In genomic region chr2:127811922-127812321, GRCh38 we compare ENCODE assay signal across 9 cellular contexts. TPM values are rescaled to one million over a fixed set of nuclear protein-coding genes. Genes with fewer than 3 reads are reported as not detected.
DNase-seq lines count a peak whose midpoint lies in the region; ATAC-seq and TF ChIP-seq lines count a peak whose summit lies in the region.
"Had no signal": no experiment of that assay in that cellular context is flagged by ENCODE, and none has a peak within 500 bp of the region (broad histone marks: within the 10 kb centered on the region; RNA-seq: fewer than 3 reads in every experiment).

No MANE protein-coding gene starts in this region.

- TF ChIP-seq CTCF in left ventricle myocardium inferior (IDR thresholded peaks at IDR 0.05; ENCODE audit: borderline replicate concordance) (no peak), type B pancreatic cell (conservative IDR thresholded peaks at IDR 0.05) (no peak)

- H3K27ac Mint-ChIP-seq in activated naive CD8-positive, alpha-beta T cell: peak overlapping the region; percentile 97
- peak overlapping the region; percentile 97 for H3K27ac Mint-ChIP-seq in memory B cell
- peak overlapping the region; percentile 100 for H3K27ac Mint-ChIP-seq in type B pancreatic cell

- no peak for ATAC-seq in Right ventricle myocardium inferior
- ATAC-seq in memory B cell (ENCODE audit: low read depth): no peak

- H3K4me3 Mint-ChIP-seq in activated naive CD8-positive, alpha-beta T cell: peak overlapping the region; percentile 95
- H3K4me3 Mint-ChIP-seq in memory B cell: peak overlapping the region; percentile 91
- H3K4me3 Mint-ChIP-seq in type B pancreatic cell: peak overlapping the region; percentile 99

- peaks cover 10% of the 10 kb centered on the region for H3K36me3 Mint-ChIP-seq in activated naive CD8-positive, alpha-beta T cell
- H3K36me3 Mint-ChIP-seq in memory B cell (no peaks in the 10 kb centered on the region), type B pancreatic cell (peaks cover 6% of the 10 kb centered on the region)

- H3K27ac ChIP-seq in left ventricle myocardium inferior (replicated peaks): peak overlapping the region; percentile 89

- H3K27me3 Mint-ChIP-seq in activated naive CD8-positive, alpha-beta T cell: no peaks in the 10 kb centered on the region
- H3K27me3 Mint-ChIP-seq in memory B cell (no peaks in the 10 kb centered on the region), type B pancreatic cell (peaks cover under 1% of the 10 kb centered on the region)

- H3K4me1 Mint-ChIP-seq in activated naive CD8-positive, alpha-beta T cell (ENCODE audit: low read depth): peaks cover 36% of the 10 kb centered on the region
- H3K4me1 Mint-ChIP-seq in memory B cell (peaks cover 24% of the 10 kb centered on the region), type B pancreatic cell (ENCODE audit: unreplicated experiment) (peaks cover 29% of the 10 kb centered on the region)

- DNase-seq in left ventricle myocardium inferior: no peak
- no peak for DNase-seq in Right ventricle myocardium inferior (ENCODE audit: missing footprints)
- DNase-seq in memory B cell (ENCODE audit: low spot score in 2 of 2): no peak
- DNase-seq in type B pancreatic cell (ENCODE audit: extremely low spot score, unreplicated experiment): no peak
- no peak for DNase-seq in kidney tubule cell (ENCODE audit: low spot score)
- DNase-seq in activated CD4-positive, CD25-positive, alpha-beta regulatory T cell (lab: John Stamatoyannopoulos, UW): no peak
- no peak for DNase-seq in HT-29 (ENCODE audit: low spot score)
- DNase-seq: NCI-H1048 had no signal

- no peaks in the 10 kb centered on the region for H3K36me3 ChIP-seq in left ventricle myocardium inferior

- no peaks in the 10 kb centered on the region for H3K27me3 ChIP-seq in left ventricle myocardium inferior (ENCODE audit: low read depth)

- peak overlapping the region; percentile 80 for H3K4me3 ChIP-seq in left ventricle myocardium inferior

- no peaks in the 10 kb centered on the region for H3K9me3 ChIP-seq in left ventricle myocardium inferior (replicated peaks)

- intact Hi-C loops in left ventricle myocardium inferior (cut with micrococcal nuclease) (no loop called here), Right ventricle myocardium inferior (cut with DNase I) (loop anchor here (2.0 to 5.0 kb wide), 2 partner anchors 90 to 111 kb away; partner anchors contain the start of gene SFT2D3)

- H3K4me1 ChIP-seq in left ventricle myocardium inferior: peaks cover 48% of the 10 kb centered on the region

- no peaks in the 10 kb centered on the region for H3K9me3 Mint-ChIP-seq in activated naive CD8-positive, alpha-beta T cell (ENCODE audit: low read depth)
- no peaks in the 10 kb centered on the region for H3K9me3 Mint-ChIP-seq in memory B cell
- no peaks in the 10 kb centered on the region for H3K9me3 Mint-ChIP-seq in type B pancreatic cell

RNA-seq across cellular contexts. Expression of gene WDR33, which starts 1.0 kb away (rescaled TPM):
- total RNA-seq in left ventricle myocardium inferior (38.9 TPM), Right ventricle myocardium inferior (42.7 TPM), type B pancreatic cell (ENCODE audit: low replicate concordance) (54.7 and 58.4 TPM in 2 replicates)
- 23.4 and 26.0 TPM in 2 replicates for total RNA-seq in HT-29 (2014; rRNA removed; shearing (Covaris generic))

RNA-seq across cellular contexts. Expression of gene POLR2D, which starts 46.0 kb away (rescaled TPM):
- 19.4 TPM for total RNA-seq in left ventricle myocardium inferior
- 23.8 TPM for total RNA-seq in Right ventricle myocardium inferior
- total RNA-seq in type B pancreatic cell (ENCODE audit: low replicate concordance): 36.0 and 52.6 TPM in 2 replicates
- 14.0 and 17.8 TPM in 2 replicates for total RNA-seq in HT-29 (2014; rRNA removed; shearing (Covaris generic))
